Comparison of ENCODE assay signal across 8 cellular contexts in the genomic region with DNA sequence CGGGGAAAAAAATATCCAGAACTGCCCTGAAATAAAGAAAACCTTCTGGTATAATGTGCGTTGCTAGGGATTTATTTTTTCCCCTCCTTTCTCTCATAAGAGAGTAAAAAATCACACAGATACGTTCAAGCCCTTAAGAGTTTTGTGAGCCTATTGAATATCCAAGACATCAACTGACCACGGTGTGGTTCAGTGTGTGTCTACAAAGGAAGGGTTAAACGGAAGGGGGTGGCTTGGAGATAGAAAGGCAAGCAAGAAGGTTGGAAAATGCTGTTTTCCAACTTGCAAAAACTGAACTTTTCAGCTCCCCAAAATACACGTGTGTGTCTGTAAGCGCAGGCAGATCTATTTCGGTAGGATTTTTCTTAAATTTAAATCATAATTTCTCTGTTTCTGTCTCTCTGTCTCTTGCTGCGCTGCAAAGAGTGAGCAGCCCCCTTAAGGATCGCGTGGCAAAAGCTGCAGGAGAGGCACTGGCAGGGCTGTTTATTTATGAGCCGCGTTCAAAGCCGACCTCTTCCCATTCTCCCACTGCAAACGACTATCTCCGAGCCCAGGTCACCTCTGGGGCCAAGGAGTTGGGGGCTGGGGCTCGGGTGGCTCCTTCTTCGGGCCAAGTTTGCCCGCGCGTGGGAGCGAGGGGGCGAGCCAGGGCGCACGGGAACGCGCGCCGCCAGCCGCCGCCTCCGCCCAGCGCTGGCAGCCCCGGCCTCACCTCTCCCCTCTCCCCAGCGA. TPM values are rescaled to one million over a fixed set of nuclear protein-coding genes. Genes with fewer than 3 reads are reported as not detected.
DNase-seq lines count a peak whose midpoint lies in the region; ATAC-seq and TF ChIP-seq lines count a peak whose summit lies in the region.

No MANE protein-coding gene starts in this region.

- peak; percentile 7 for DNase-seq in GM10266 (ENCODE audit: extremely low spot score)
- DNase-seq in naive B cell: no peak
- no peak for DNase-seq in MV-4-11 (lab: John Stamatoyannopoulos, UW)
- no peak for DNase-seq in left lobe of liver (ENCODE audit: low spot score)
- no peak for DNase-seq in stimulated activated CD4-positive, alpha-beta T cell treated with anti-CD3 and anti-CD28 coated beads, Interleukin-4, amount 100 ng/mL, for 24 hours

- TF ChIP-seq CTCF in GM10266 (IDR thresholded peaks at IDR 0.05; ENCODE audit: control insufficient read depth, insufficient read depth, low read depth, missing control alignments): no peak
- TF ChIP-seq CTCF in brain (conservative IDR thresholded peaks at IDR 0.05): peak in 1 of 2 experiments; percentile 18

- peaks cover 31% of the 10 kb centered on the region for H3K4me1 Mint-ChIP-seq in brain
- H3K4me1 Mint-ChIP-seq in naive B cell: peaks cover 5 to 19% (median 10%) of the 10 kb centered on the region in 3 donors

- peak; percentile 10 for ATAC-seq in HG03025 (IDR thresholded peaks at IDR 0.05; ENCODE audit: low FRiP score, unreplicated experiment)
- no peak for ATAC-seq in naive B cell (ENCODE audit: low read depth in 2 of 2)
- no peak for ATAC-seq in left lobe of liver
- no peak for ATAC-seq in GM21390 (IDR thresholded peaks at IDR 0.05; ENCODE audit: unreplicated experiment)

- H3K27me3 Mint-ChIP-seq in brain: peaks cover 56% of the 10 kb centered on the region
- peaks cover 26 to 57% (median 47%) of the 10 kb centered on the region in 3 donors for H3K27me3 Mint-ChIP-seq in naive B cell

- H3K36me3 Mint-ChIP-seq in brain: no peaks in the 10 kb centered on the region
- H3K36me3 Mint-ChIP-seq in naive B cell: no peaks in the 10 kb centered on the region

- peak overlapping the region in 4 of 5 experiments; percentile 45 to 89 (median 65) for H3K27ac Mint-ChIP-seq in brain
- no peak overlapping the region for H3K27ac Mint-ChIP-seq in naive B cell

- peaks cover 0 to 2% (median 0%) of the 10 kb centered on the region in 5 experiments for H3K9me3 Mint-ChIP-seq in brain
- H3K9me3 Mint-ChIP-seq in naive B cell: peaks cover 0 to 2% (median 0%) of the 10 kb centered on the region in 7 donors

- peak overlapping the region; percentile 89 to 99 (median 93) for H3K4me3 Mint-ChIP-seq in brain
- peak overlapping the region in 6 of 8 donors; percentile 44 to 75 (median 66) for H3K4me3 Mint-ChIP-seq in naive B cell

RNA-seq across cellular contexts. Expression of gene SLIT2, which starts 0.5 kb away (rescaled TPM):
- 20.1 TPM for polyA plus RNA-seq in brain (ENCODE audit: insufficient read depth, low read depth, low replicate concordance)
- polyA plus RNA-seq in naive B cell (ENCODE audit: low read depth in 6 of 6): not detected
- total RNA-seq in left lobe of liver: 0.63 TPM

Comparison
In these comparisons a context has a peak if more than half of its experiments do, and no peak if none do; other contexts are left out.
1. H3K27ac Mint-ChIP-seq: peak in brain (4 of 5); none in naive B cell (0 of 6).
2. RNA of gene SLIT2, which starts 0.5 kb away (polyA plus RNA-seq): 20.1 TPM in brain (single experiment); not detected in naive B cell; every median in the first group is over 10 times any median in the second.